20 cellular contexts compared by ENCODE assay signal in the genomic region with DNA sequence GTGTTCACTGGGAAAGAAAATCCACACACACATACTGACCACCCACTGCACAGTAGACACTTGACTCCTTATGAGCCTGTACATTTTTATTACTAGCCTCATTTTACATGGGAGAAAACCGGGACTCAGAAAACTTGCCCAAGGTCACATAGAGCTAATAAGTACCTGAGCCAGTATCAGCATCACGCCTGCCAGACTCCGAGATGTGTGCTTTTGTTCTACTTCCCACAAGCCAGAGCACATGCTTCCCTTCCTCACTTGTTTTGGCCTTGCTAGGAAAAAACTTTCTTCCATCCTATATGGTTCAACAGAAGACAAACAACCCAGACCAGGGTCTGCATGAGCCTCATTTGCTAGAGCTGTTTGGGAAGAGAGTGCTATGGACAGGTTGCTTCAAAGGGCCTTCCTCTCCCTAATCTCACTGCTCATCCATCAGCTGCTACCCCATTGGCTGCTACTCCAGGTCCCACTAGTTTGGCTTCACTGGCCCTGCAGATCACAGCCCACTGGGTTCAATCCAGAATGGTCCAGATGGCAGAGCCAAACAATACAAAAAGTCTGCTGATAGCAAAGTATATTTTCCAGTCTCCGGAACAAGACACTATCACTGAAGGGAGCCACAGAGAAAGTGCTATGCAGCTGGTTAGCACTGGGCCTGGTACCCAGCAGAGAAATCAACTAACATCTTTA.
DNase-seq lines count a peak whose midpoint lies in the region; ATAC-seq and TF ChIP-seq lines count a peak whose summit lies in the region.
"Had no signal": no experiment of that assay in that cellular context is flagged by ENCODE, and none has a peak within 500 bp of the region (broad histone marks: within the 10 kb centered on the region; RNA-seq: fewer than 3 reads in every experiment).

No MANE protein-coding gene starts in this region.

- H3K9me3 Mint-ChIP-seq in activated T-cell treated with anti-CD3 and anti-CD28 coated beads, Interleukin-2, amount 50 U/mL, for 24 hours = no peaks in the 10 kb centered on the region
- H3K9me3 Mint-ChIP-seq in activated T-cell treated with anti-CD3 and anti-CD28 coated beads, Interleukin-2, amount 50 U/mL, for 4 hours = no peaks in the 10 kb centered on the region
- no peaks in the 10 kb centered on the region for H3K9me3 Mint-ChIP-seq in CD14-positive monocyte
- H3K9me3 Mint-ChIP-seq in brain = no peaks in the 10 kb centered on the region
- H3K9me3 Mint-ChIP-seq in nephron progenitor cell = no peaks in the 10 kb centered on the region
- H3K9me3 Mint-ChIP-seq: activated B cell treated with CpG ODN at 0.5 μM for 24 hours; activated CD4-positive, alpha-beta memory T cell treated with anti-CD3 and anti-CD28 coated beads, Interleukin-2, amount 10 ng/mL, durations not matched to agents 7 days and 5 days; naive B cell had no signal

- H3K4me1 Mint-ChIP-seq in activated T-cell treated with anti-CD3 and anti-CD28 coated beads, Interleukin-2, amount 50 U/mL, for 24 hours (ENCODE audit: low read depth) = peaks cover 64% of the 10 kb centered on the region
- H3K4me1 Mint-ChIP-seq in activated T-cell treated with anti-CD3 and anti-CD28 coated beads, Interleukin-2, amount 50 U/mL, for 4 hours (ENCODE audit: low read depth) = peaks cover 51% of the 10 kb centered on the region
- H3K4me1 Mint-ChIP-seq in CD14-positive monocyte = peaks cover 38% of the 10 kb centered on the region
- H3K4me1 Mint-ChIP-seq in brain = peaks cover 99% of the 10 kb centered on the region
- H3K4me1 Mint-ChIP-seq in nephron progenitor cell = peaks cover 71% of the 10 kb centered on the region

- H3K4me3 Mint-ChIP-seq in activated T-cell treated with anti-CD3 and anti-CD28 coated beads, Interleukin-2, amount 50 U/mL, for 24 hours = no peak overlapping the region
- no peak overlapping the region for H3K4me3 Mint-ChIP-seq in activated T-cell treated with anti-CD3 and anti-CD28 coated beads, Interleukin-2, amount 50 U/mL, for 4 hours
- H3K4me3 Mint-ChIP-seq in CD14-positive monocyte (no peak overlapping the region), brain (no peak overlapping the region), nephron progenitor cell (no peak overlapping the region)
- H3K4me3 Mint-ChIP-seq: activated B cell treated with CpG ODN at 0.5 μM for 24 hours; activated CD4-positive, alpha-beta memory T cell treated with anti-CD3 and anti-CD28 coated beads, Interleukin-2, amount 10 ng/mL, durations not matched to agents 7 days and 5 days; naive B cell had no signal

- ATAC-seq in activated T-cell treated with anti-CD3 and anti-CD28 coated beads, Interleukin-2, amount 50 U/mL, for 4 hours = no peak
- ATAC-seq in activated CD4-positive, CD25-positive, alpha-beta regulatory T cell treated with anti-CD3 and anti-CD28 coated beads, Interleukin-2, amount 50 U/mL, for 24 hours = no peak
- ATAC-seq in GM21528 (IDR thresholded peaks at IDR 0.05; ENCODE audit: low FRiP score, unreplicated experiment) = no peak
- ATAC-seq: A549 had no signal

- H3K27me3 Mint-ChIP-seq in activated T-cell treated with anti-CD3 and anti-CD28 coated beads, Interleukin-2, amount 50 U/mL, for 24 hours = no peaks in the 10 kb centered on the region
- H3K27me3 Mint-ChIP-seq in activated T-cell treated with anti-CD3 and anti-CD28 coated beads, Interleukin-2, amount 50 U/mL, for 4 hours (ENCODE audit: low read depth) = no peaks in the 10 kb centered on the region
- H3K27me3 Mint-ChIP-seq in CD14-positive monocyte (ENCODE audit: low read depth in 3 of 3) (no peaks in the 10 kb centered on the region), brain (no peaks in the 10 kb centered on the region), nephron progenitor cell (ENCODE audit: low read depth, poor library complexity) (no peaks in the 10 kb centered on the region)
- H3K27me3 Mint-ChIP-seq: activated B cell treated with CpG ODN at 0.5 μM for 24 hours; activated CD4-positive, alpha-beta memory T cell treated with anti-CD3 and anti-CD28 coated beads, Interleukin-2, amount 10 ng/mL, durations not matched to agents 7 days and 5 days; naive B cell had no signal

- DNase-seq in activated T-cell treated with anti-CD3 and anti-CD28 coated beads, Interleukin-2, amount 50 U/mL, for 24 hours = no peak
- no peak for DNase-seq in activated T-cell treated with anti-CD3 and anti-CD28 coated beads, Interleukin-2, amount 50 U/mL, for 4 hours
- DNase-seq in CD14-positive monocyte (ENCODE audit: low spot score) (no peak), nephron progenitor cell (no peak), DMS53 (lab: John Stamatoyannopoulos, UW) (no peak)
- DNase-seq: activated B cell treated with CpG ODN at 0.5 μM for 24 hours; activated CD4-positive, alpha-beta memory T cell treated with anti-CD3 and anti-CD28 coated beads, Interleukin-2, amount 10 ng/mL, durations not matched to agents 7 days and 5 days; BE2C; HCEC 1CT; Karpas-422; kidney glomerular epithelial cell; naive B cell; NCI-H1048; NCI-H187 treated with DMSO at 0.1 percent for 48 hours; NCI-H774; uterus had no signal

- TF ChIP-seq CTCF in CD14-positive monocyte (IDR thresholded peaks at IDR 0.05) = no peak
- TF ChIP-seq CTCF in brain (conservative IDR thresholded peaks at IDR 0.05) = no peak
- no peak for TF ChIP-seq CTCF in nephron progenitor cell (IDR thresholded peaks at IDR 0.05)

- intact Hi-C loops in CD14-positive monocyte (cut with micrococcal nuclease) = no loop called here

- peak overlapping the region; percentile 41 for H3K27ac Mint-ChIP-seq in activated T-cell treated with anti-CD3 and anti-CD28 coated beads, Interleukin-2, amount 50 U/mL, for 24 hours
- peak overlapping the region in 5 of 7 donors; percentile 7 to 95 (median 32) for H3K27ac Mint-ChIP-seq in CD14-positive monocyte
- peak overlapping the region in 3 of 5 experiments; percentile 12 to 90 (median 56) for H3K27ac Mint-ChIP-seq in brain
- peak overlapping the region; percentile 12 for H3K27ac Mint-ChIP-seq in nephron progenitor cell
- H3K27ac Mint-ChIP-seq: activated B cell treated with CpG ODN at 0.5 μM for 24 hours; activated CD4-positive, alpha-beta memory T cell treated with anti-CD3 and anti-CD28 coated beads, Interleukin-2, amount 10 ng/mL, durations not matched to agents 7 days and 5 days had no signal

- H3K36me3 Mint-ChIP-seq in activated T-cell treated with anti-CD3 and anti-CD28 coated beads, Interleukin-2, amount 50 U/mL, for 24 hours (ENCODE audit: low read depth) = peaks cover 33% of the 10 kb centered on the region
- peaks cover 17% of the 10 kb centered on the region for H3K36me3 Mint-ChIP-seq in activated T-cell treated with anti-CD3 and anti-CD28 coated beads, Interleukin-2, amount 50 U/mL, for 4 hours (ENCODE audit: insufficient read depth)
- H3K36me3 Mint-ChIP-seq in CD14-positive monocyte (peaks cover 15 to 18% of the 10 kb centered on the region in 2 donors), brain (peaks cover 8% of the 10 kb centered on the region), nephron progenitor cell (ENCODE audit: low read depth) (peaks cover 18% of the 10 kb centered on the region)
